Comparison of ENCODE assay signal across 8 cellular contexts in genomic region chr19:43462887-43463380, GRCh38. TPM values are rescaled to one million over a fixed set of nuclear protein-coding genes. Genes with fewer than 3 reads are reported as not detected.
DNase-seq lines count a peak whose midpoint lies in the region; ATAC-seq, FAIRE-seq and TF ChIP-seq lines count a peak whose summit lies in the region.

No MANE protein-coding gene starts in this region.

- intact Hi-C loops in CD14-positive monocyte (cut with micrococcal nuclease): loop anchor here in 1 of 2 donors (1.0 kb wide), 1 partner anchor 41 kb away; the partner anchor contains the start of gene PHLDB3

- DNase-seq in CD14-positive monocyte (ENCODE audit: low spot score): no peak
- no peak for DNase-seq in AG08395 (ENCODE audit: low spot score)
- no peak for DNase-seq in urothelium cell line (ENCODE audit: low spot score)

- H4K20me1 ChIP-seq in Loucy (ENCODE audit: insufficient read depth, low read length, poor library complexity, severe bottlenecking) (no peaks in the 10 kb centered on the region), neural cell (ENCODE audit: insufficient read depth) (no peaks in the 10 kb centered on the region)

- H3K27me3 ChIP-seq in Loucy (ENCODE audit: insufficient read depth, low read length, poor library complexity, severe bottlenecking): no peaks in the 10 kb centered on the region
- H3K27me3 ChIP-seq in ectodermal cell (ENCODE audit: control insufficient read depth, insufficient read depth, low read length, poor library complexity, severe bottlenecking): peaks cover 51% of the 10 kb centered on the region
- no peaks in the 10 kb centered on the region for H3K27me3 ChIP-seq in neural cell (ENCODE audit: insufficient read depth, low read depth, low read length)

- H3K36me3 Mint-ChIP-seq in CD14-positive monocyte: peaks cover 3 to 8% of the 10 kb centered on the region in 2 donors

- H3K4me1 ChIP-seq in Loucy (ENCODE audit: insufficient read depth, low read length, poor library complexity, severe bottlenecking) (peaks cover 5% of the 10 kb centered on the region), ectodermal cell (ENCODE audit: control insufficient read depth, insufficient read depth, low read length) (no peaks in the 10 kb centered on the region)

- H3K36me3 ChIP-seq in Loucy (ENCODE audit: insufficient read depth, low read length) (no peaks in the 10 kb centered on the region), ectodermal cell (ENCODE audit: control insufficient read depth, insufficient read depth, low read length) (no peaks in the 10 kb centered on the region), neural cell (ENCODE audit: insufficient read depth, low read length) (no peaks in the 10 kb centered on the region)

- no peak overlapping the region for H3K27ac ChIP-seq in ectodermal cell (ENCODE audit: insufficient read depth, low read depth, low read length, poor library complexity, severe bottlenecking)
- H3K27ac ChIP-seq in neural cell (ENCODE audit: low read length): no peak overlapping the region

- no peak for ATAC-seq in GM18858 (IDR thresholded peaks at IDR 0.05; ENCODE audit: unreplicated experiment)
- no peak for ATAC-seq in HG02840 (IDR thresholded peaks at IDR 0.05; ENCODE audit: low FRiP score, unreplicated experiment)

- H3K27me3 Mint-ChIP-seq in CD14-positive monocyte (ENCODE audit: low read depth in 3 of 3): peaks cover 10 to 24% (median 15%) of the 10 kb centered on the region in 3 donors

- peak overlapping the region; percentile 82 for H3K4me3 ChIP-seq in Loucy (ENCODE audit: low read length, poor library complexity, severe bottlenecking)
- H3K4me3 ChIP-seq in ectodermal cell (ENCODE audit: insufficient read depth, low read depth, low read length): peak overlapping the region; percentile 85
- H3K4me3 ChIP-seq in neural cell (ENCODE audit: low read length): peak overlapping the region; percentile 74

- H3K27ac Mint-ChIP-seq in CD14-positive monocyte: peak overlapping the region; percentile 86 to 99 (median 97)

- H3K4me2 ChIP-seq in Loucy (ENCODE audit: low read depth, low read length, poor library complexity, severe bottlenecking) (peak overlapping the region; percentile 75), neural cell (ENCODE audit: low read length) (no peak overlapping the region)

- H3F3A ChIP-seq in Loucy (ENCODE audit: low read depth): no peaks in the 10 kb centered on the region
- H3F3A ChIP-seq in neural cell (ENCODE audit: insufficient read depth, low read length, poor library complexity, severe bottlenecking): no peaks in the 10 kb centered on the region

- peaks cover 35% of the 10 kb centered on the region for H3K4me1 Mint-ChIP-seq in CD14-positive monocyte

- H3K9me3 ChIP-seq in Loucy (ENCODE audit: insufficient read depth, low read depth, low read length): no peaks in the 10 kb centered on the region
- no peaks in the 10 kb centered on the region for H3K9me3 ChIP-seq in ectodermal cell (ENCODE audit: control insufficient read depth, low read length)
- no peaks in the 10 kb centered on the region for H3K9me3 ChIP-seq in neural cell (ENCODE audit: low read length)

- no peak for TF ChIP-seq RAD21 in neural cell (conservative IDR thresholded peaks at IDR 0.05)

- TF ChIP-seq CTCF in CD14-positive monocyte (IDR thresholded peaks at IDR 0.05) (no peak), Loucy (conservative IDR thresholded peaks at IDR 0.05; ENCODE audit: low read length) (no peak), neural cell (IDR thresholded peaks at IDR 0.05; ENCODE audit: poor library complexity, severe bottlenecking) (no peak)

- H3K9me3 Mint-ChIP-seq in CD14-positive monocyte: peaks cover 0 to 3% (median 0%) of the 10 kb centered on the region in 7 donors

- H3K4me3 Mint-ChIP-seq in CD14-positive monocyte: peak overlapping the region; percentile 94 to 97

- no peak for FAIRE-seq in urothelium cell line (lab: Jason Lieb, UNC)

- H2AFZ ChIP-seq in Loucy (ENCODE audit: low read length): 0 out of 2 replicates have a peak overlapping the region, but pooled peaks have one; percentile 46
- peak overlapping the region; percentile 38 for H2AFZ ChIP-seq in neural cell (ENCODE audit: low read depth, low read length)

- H3K9ac ChIP-seq in Loucy (ENCODE audit: low read depth, low read length, poor library complexity, severe bottlenecking): no peak overlapping the region
- peak overlapping the region; percentile 52 for H3K9ac ChIP-seq in neural cell (ENCODE audit: low read length)

- WGBS in ectodermal cell, 2 experiments: 7% methylated on average over 32 of the region's 32 CpGs

- H3K79me2 ChIP-seq in Loucy (ENCODE audit: insufficient read depth, low read length): no peaks in the 10 kb centered on the region
- H3K79me2 ChIP-seq in neural cell (replicated peaks; ENCODE audit: insufficient read depth, low read length): no peaks in the 10 kb centered on the region

- H3K9me2 ChIP-seq in Loucy (replicated peaks; ENCODE audit: low read depth, low read length) (no peaks in the 10 kb centered on the region), neural cell (ENCODE audit: insufficient read depth, low read length) (no peaks in the 10 kb centered on the region)

- no peak for TF ChIP-seq EP300 in neural cell (conservative IDR thresholded peaks at IDR 0.05; ENCODE audit: poor library complexity, severe bottlenecking)

TF ChIP-seq in neural cell, 6 proteins besides CTCF, POLR2A, EP300 and RAD21:
- TF ChIP-seq POLR2AphosphoS5 (IDR thresholded peaks at IDR 0.05) (peak; percentile 4), TAF1 (IDR thresholded peaks at IDR 0.05; ENCODE audit: low read depth) (no peak), MXI1 (conservative IDR thresholded peaks at IDR 0.05; ENCODE audit: poor library complexity, severe bottlenecking) (peak; percentile 24), EZH2 (IDR thresholded peaks at IDR 0.05; ENCODE audit: borderline replicate concordance, insufficient read depth, low read length, poor library complexity, severe bottlenecking) (no peak)
- TF ChIP-seq, protein P1, sequence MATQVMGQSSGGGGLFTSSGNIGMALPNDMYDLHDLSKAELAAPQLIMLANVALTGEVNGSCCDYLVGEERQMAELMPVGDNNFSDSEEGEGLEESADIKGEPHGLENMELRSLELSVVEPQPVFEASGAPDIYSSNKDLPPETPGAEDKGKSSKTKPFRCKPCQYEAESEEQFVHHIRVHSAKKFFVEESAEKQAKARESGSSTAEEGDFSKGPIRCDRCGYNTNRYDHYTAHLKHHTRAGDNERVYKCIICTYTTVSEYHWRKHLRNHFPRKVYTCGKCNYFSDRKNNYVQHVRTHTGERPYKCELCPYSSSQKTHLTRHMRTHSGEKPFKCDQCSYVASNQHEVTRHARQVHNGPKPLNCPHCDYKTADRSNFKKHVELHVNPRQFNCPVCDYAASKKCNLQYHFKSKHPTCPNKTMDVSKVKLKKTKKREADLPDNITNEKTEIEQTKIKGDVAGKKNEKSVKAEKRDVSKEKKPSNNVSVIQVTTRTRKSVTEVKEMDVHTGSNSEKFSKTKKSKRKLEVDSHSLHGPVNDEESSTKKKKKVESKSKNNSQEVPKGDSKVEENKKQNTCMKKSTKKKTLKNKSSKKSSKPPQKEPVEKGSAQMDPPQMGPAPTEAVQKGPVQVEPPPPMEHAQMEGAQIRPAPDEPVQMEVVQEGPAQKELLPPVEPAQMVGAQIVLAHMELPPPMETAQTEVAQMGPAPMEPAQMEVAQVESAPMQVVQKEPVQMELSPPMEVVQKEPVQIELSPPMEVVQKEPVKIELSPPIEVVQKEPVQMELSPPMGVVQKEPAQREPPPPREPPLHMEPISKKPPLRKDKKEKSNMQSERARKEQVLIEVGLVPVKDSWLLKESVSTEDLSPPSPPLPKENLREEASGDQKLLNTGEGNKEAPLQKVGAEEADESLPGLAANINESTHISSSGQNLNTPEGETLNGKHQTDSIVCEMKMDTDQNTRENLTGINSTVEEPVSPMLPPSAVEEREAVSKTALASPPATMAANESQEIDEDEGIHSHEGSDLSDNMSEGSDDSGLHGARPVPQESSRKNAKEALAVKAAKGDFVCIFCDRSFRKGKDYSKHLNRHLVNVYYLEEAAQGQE (IDR thresholded peaks at IDR 0.05; ENCODE audit: borderline replicate concordance): peak; percentile 37

RNA-seq across cellular contexts. Expression of gene LYPD3, which starts 2.5 kb away (rescaled TPM):
- under 1 TPM; 0.24 to 0.48 TPM for polyA plus RNA-seq in CD14-positive monocyte
- polyA plus RNA-seq in ectodermal cell (2013, experiment 1 of 4): 0.94 TPM
- polyA plus RNA-seq in ectodermal cell (2013, experiment 2 of 4): 1.3 TPM
- 0.80 TPM for polyA plus RNA-seq in ectodermal cell (2013, experiment 3 of 4)
- polyA plus RNA-seq in ectodermal cell (2013, experiment 4 of 4): 1.5 TPM
- polyA plus RNA-seq in neural cell: not detected in 2 replicates
- not detected in 2 replicates for polyA minus RNA-seq in neural cell

RNA-seq across cellular contexts. Expression of gene PHLDB3, which starts 41.6 kb away (rescaled TPM):
- 1 to 10 TPM; 1.4 to 1.7 TPM for polyA plus RNA-seq in CD14-positive monocyte
- 10.0 TPM for polyA plus RNA-seq in ectodermal cell (2013, experiment 1 of 4)
- polyA plus RNA-seq in ectodermal cell (2013, experiment 2 of 4): 9.2 TPM
- 10.6 TPM for polyA plus RNA-seq in ectodermal cell (2013, experiment 3 of 4)
- polyA plus RNA-seq in ectodermal cell (2013, experiment 4 of 4): 7.9 TPM
- 5.6 and 8.1 TPM in 2 replicates for polyA plus RNA-seq in neural cell
- 3.0 and 4.1 TPM in 2 replicates for polyA minus RNA-seq in neural cell

RNA-seq across cellular contexts. Expression of gene TEX101, which starts 48.2 kb away (rescaled TPM):
- under 1 TPM in 1 of 2 donors, not detected in 1; 0.16 TPM for polyA plus RNA-seq in CD14-positive monocyte
- polyA plus RNA-seq in ectodermal cell (2013, experiment 1 of 4): not detected
- not detected for polyA plus RNA-seq in ectodermal cell (2013, experiment 2 of 4)
- polyA plus RNA-seq in ectodermal cell (2013, experiment 3 of 4): not detected
- not detected for polyA plus RNA-seq in ectodermal cell (2013, experiment 4 of 4)
- not detected in 2 replicates for polyA plus RNA-seq in neural cell
- polyA minus RNA-seq in neural cell: not detected in 2 replicates
